Comparison of ENCODE assay signal across 20 cellular contexts in the genomic region with DNA sequence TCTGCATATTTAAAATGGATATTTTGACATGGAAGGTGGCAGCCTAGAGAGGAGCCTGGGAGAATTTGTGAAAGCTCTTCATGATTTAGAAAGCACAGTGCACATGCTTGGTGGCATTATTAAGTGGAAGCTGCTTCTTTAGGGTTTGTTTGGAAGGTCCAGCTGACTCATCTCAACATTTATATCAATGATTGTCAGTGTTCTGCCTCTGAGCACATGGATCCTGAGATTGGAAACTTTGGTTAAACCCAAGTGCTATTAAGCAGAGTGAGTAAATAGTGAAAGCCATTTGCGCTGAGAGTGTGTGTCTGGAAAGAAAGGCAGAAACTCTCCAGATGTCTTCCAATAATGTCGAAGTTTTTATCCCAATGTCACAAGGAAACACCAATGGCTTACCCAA. TPM values are rescaled to one million over a fixed set of nuclear protein-coding genes. Genes with fewer than 3 reads are reported as not detected.
DNase-seq lines count a peak whose midpoint lies in the region; ATAC-seq and TF ChIP-seq lines count a peak whose summit lies in the region.
"Had no signal": no experiment of that assay in that cellular context is flagged by ENCODE, and none has a peak within 500 bp of the region (broad histone marks: within the 10 kb centered on the region; RNA-seq: fewer than 3 reads in every experiment).

No MANE protein-coding gene starts in this region.

- H3K27me3 Mint-ChIP-seq in GM23338 (ENCODE audit: insufficient read depth, low read depth, poor library complexity): peaks cover 5% of the 10 kb centered on the region

- no peaks in the 10 kb centered on the region for H3K36me3 Mint-ChIP-seq in GM23338 (ENCODE audit: low read depth)
- H3K36me3 Mint-ChIP-seq: CD4-positive, CD25-positive, alpha-beta regulatory T cell; CD8-positive, alpha-beta T cell had no signal

- H3K27ac Mint-ChIP-seq in GM23338: no peak overlapping the region
- H3K27ac Mint-ChIP-seq: B cell; CD4-positive, CD25-positive, alpha-beta regulatory T cell; CD8-positive, alpha-beta T cell; H9; HFFc6 had no signal

- no peak for ATAC-seq in GM23338
- ATAC-seq in left lung: no peak
- ATAC-seq: CD8-positive, alpha-beta T cell had no signal

- no peaks in the 10 kb centered on the region for H3K9me3 ChIP-seq in left lung
- H3K9me3 ChIP-seq: BLaER1, Caco-2 had no signal

- peak overlapping the region; percentile 52; the same call in 1 of the 2 replicates for H2AFZ ChIP-seq in GM23338
- H2AFZ ChIP-seq: GM23248 had no signal

- in situ Hi-C loops in SK-MEL-5 (cut with HindIII; ENCODE audit: low pct_unique_long_range_greater_than_20kb, low sequenced_read_pairs): no loop called here

- H3K4me1 Mint-ChIP-seq in GM23338: peaks cover 20% of the 10 kb centered on the region
- H3K4me1 Mint-ChIP-seq: CD4-positive, CD25-positive, alpha-beta regulatory T cell had no signal

- no peaks in the 10 kb centered on the region; the same call in 1 of the 2 replicates for H4K20me1 ChIP-seq in GM23338 (replicated peaks; ENCODE audit: insufficient read depth)
- H4K20me1 ChIP-seq: BLaER1 had no signal

- H3K4me2 ChIP-seq in GM23338: no peak overlapping the region
- H3K4me2 ChIP-seq: BLaER1 had no signal

- H3K27ac ChIP-seq in GM23338 (ENCODE audit: low read depth): no peak overlapping the region
- no peak overlapping the region for H3K27ac ChIP-seq in left lung
- H3K27ac ChIP-seq: 22Rv1, BLaER1, C4-2B, GM23248 had no signal

- H3K4me3 ChIP-seq in GM23338: no peak overlapping the region
- H3K4me3 ChIP-seq in left lung: no peak overlapping the region
- H3K4me3 ChIP-seq: BLaER1, GM23248 had no signal

- H3F3A ChIP-seq in GM23338 (replicated peaks; ENCODE audit: low read depth): no peaks in the 10 kb centered on the region

- intact Hi-C loops in left lung (cut with DNase I): no loop called here

- H3K36me3 ChIP-seq in GM23338 (ENCODE audit: insufficient read depth) (no peaks in the 10 kb centered on the region), left lung (no peaks in the 10 kb centered on the region)
- H3K36me3 ChIP-seq: BLaER1 had no signal

- no peaks in the 10 kb centered on the region for H3K27me3 ChIP-seq in GM23338 (ENCODE audit: insufficient read depth)
- H3K27me3 ChIP-seq in left lung: no peaks in the 10 kb centered on the region
- H3K27me3 ChIP-seq: BLaER1 had no signal

- DNase-seq in GM23338 (ENCODE audit: low spot score) (no peak), SK-MEL-5 (ENCODE audit: low read depth, low spot score) (peak; percentile 43), foreskin melanocyte (peak; percentile 62), renal cortical epithelial cell (ENCODE audit: low read depth) (peak; percentile 58), amniotic stem cell (lab: John Stamatoyannopoulos, UW) (no peak), left lung (no peak), retina (no peak)
- DNase-seq: Caco-2; CD4-positive, CD25-positive, alpha-beta regulatory T cell; CD8-positive, alpha-beta T cell; DMS153; DND-41; GM23248; H9; HFFc6 had no signal

- H3K79me2 ChIP-seq in GM23338 (replicated peaks; ENCODE audit: insufficient read depth): no peaks in the 10 kb centered on the region

- no peak overlapping the region for H3K4me3 Mint-ChIP-seq in GM23338
- H3K4me3 Mint-ChIP-seq: B cell; CD8-positive, alpha-beta T cell; H9; HFFc6 had no signal

- H3K9me3 Mint-ChIP-seq in GM23338: no peaks in the 10 kb centered on the region
- H3K9me3 Mint-ChIP-seq: CD8-positive, alpha-beta T cell; H9; HFFc6 had no signal

- H3K9me2 ChIP-seq in GM23338 (ENCODE audit: insufficient read depth): peaks cover 10% of the 10 kb centered on the region

- no peak for TF ChIP-seq CTCF in GM23338 (conservative IDR thresholded peaks at IDR 0.05; ENCODE audit: low read depth in 2 of 2)
- TF ChIP-seq CTCF in left lung (IDR thresholded peaks at IDR 0.05): no peak

- peaks cover 4% of the 10 kb centered on the region; the same call in 1 of the 2 replicates for H3K4me1 ChIP-seq in GM23338 (ENCODE audit: insufficient read depth)
- H3K4me1 ChIP-seq in left lung: no peaks in the 10 kb centered on the region
- H3K4me1 ChIP-seq: Caco-2 had no signal

TF ChIP-seq in GM23338, 12 proteins besides CTCF, POLR2A, EP300 and RAD21 (continues in another document):
- TF ChIP-seq, protein P1, sequence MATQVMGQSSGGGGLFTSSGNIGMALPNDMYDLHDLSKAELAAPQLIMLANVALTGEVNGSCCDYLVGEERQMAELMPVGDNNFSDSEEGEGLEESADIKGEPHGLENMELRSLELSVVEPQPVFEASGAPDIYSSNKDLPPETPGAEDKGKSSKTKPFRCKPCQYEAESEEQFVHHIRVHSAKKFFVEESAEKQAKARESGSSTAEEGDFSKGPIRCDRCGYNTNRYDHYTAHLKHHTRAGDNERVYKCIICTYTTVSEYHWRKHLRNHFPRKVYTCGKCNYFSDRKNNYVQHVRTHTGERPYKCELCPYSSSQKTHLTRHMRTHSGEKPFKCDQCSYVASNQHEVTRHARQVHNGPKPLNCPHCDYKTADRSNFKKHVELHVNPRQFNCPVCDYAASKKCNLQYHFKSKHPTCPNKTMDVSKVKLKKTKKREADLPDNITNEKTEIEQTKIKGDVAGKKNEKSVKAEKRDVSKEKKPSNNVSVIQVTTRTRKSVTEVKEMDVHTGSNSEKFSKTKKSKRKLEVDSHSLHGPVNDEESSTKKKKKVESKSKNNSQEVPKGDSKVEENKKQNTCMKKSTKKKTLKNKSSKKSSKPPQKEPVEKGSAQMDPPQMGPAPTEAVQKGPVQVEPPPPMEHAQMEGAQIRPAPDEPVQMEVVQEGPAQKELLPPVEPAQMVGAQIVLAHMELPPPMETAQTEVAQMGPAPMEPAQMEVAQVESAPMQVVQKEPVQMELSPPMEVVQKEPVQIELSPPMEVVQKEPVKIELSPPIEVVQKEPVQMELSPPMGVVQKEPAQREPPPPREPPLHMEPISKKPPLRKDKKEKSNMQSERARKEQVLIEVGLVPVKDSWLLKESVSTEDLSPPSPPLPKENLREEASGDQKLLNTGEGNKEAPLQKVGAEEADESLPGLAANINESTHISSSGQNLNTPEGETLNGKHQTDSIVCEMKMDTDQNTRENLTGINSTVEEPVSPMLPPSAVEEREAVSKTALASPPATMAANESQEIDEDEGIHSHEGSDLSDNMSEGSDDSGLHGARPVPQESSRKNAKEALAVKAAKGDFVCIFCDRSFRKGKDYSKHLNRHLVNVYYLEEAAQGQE (IDR thresholded peaks at IDR 0.05; ENCODE audit: unreplicated experiment): no peak

RNA-seq across cellular contexts. Expression of a gene that starts 7.4 kb away (rescaled TPM):
- total RNA-seq in GM23338 (2014; rRNA removed; shearing (Covaris generic)): 0.03 TPM in 1 of 2 replicates, not detected in the other
- not detected in 2 replicates for polyA plus RNA-seq in GM23338 (2016; fragmentation: Nextera tagmentation; extraction: Ambion mirVana)
- 4.0 TPM in 2 replicates for total RNA-seq in SK-MEL-5 (2014; rRNA removed; shearing (Covaris generic))
- 2.7 and 4.0 TPM in 2 replicates for polyA plus RNA-seq in SK-MEL-5 (2015; cell fraction: cytosol; rRNA removed)
- polyA plus RNA-seq in SK-MEL-5 (2015; cell fraction: nucleus; rRNA removed): 13.5 and 21.5 TPM in 2 replicates
- 0.55 TPM in 1 of 2 replicates, not detected in the other for total RNA-seq in renal cortical epithelial cell
- total RNA-seq in left lung: under 1 TPM; 0.16 to 0.23 TPM
- total RNA-seq: CD4-positive, CD25-positive, alpha-beta regulatory T cell; CD8-positive, alpha-beta T cell; H4 had no signal
- polyA plus RNA-seq: CD4-positive, CD25-positive, alpha-beta regulatory T cell; GM23248 had no signal

Comparison
In these comparisons a context has a peak if more than half of its experiments do, and no peak if none do; other contexts are left out.
1. DNase-seq: peak in SK-MEL-5 (single experiment), foreskin melanocyte (single experiment) and renal cortical epithelial cell (single experiment); none in GM23338 (single experiment), amniotic stem cell (single experiment), left lung (0 of 2) and retina (single experiment).